14 cellular contexts compared by ENCODE assay signal in genomic region chr16:3822366-3823045, GRCh38. TPM values are rescaled to one million over a fixed set of nuclear protein-coding genes. Genes with fewer than 3 reads are reported as not detected.
DNase-seq lines count a peak whose midpoint lies in the region; ATAC-seq and TF ChIP-seq lines count a peak whose summit lies in the region.
"Had no signal": no experiment of that assay in that cellular context is flagged by ENCODE, and none has a peak within 500 bp of the region (broad histone marks: within the 10 kb centered on the region; RNA-seq: fewer than 3 reads in every experiment).

No MANE protein-coding gene starts in this region.

- no peaks in the 10 kb centered on the region for H3K36me3 ChIP-seq in gastrocnemius medialis
- H3K36me3 ChIP-seq: neural progenitor cell had no signal

- no peaks in the 10 kb centered on the region for H3K27me3 ChIP-seq in gastrocnemius medialis
- H3K27me3 ChIP-seq: neural progenitor cell, tibial artery had no signal

- in situ Hi-C loops in gastrocnemius medialis (cut with MboI; ENCODE audit: low sequenced_read_pairs in 4 of 4), result no loop called here

- H3K4me1 ChIP-seq in gastrocnemius medialis, result peaks cover 76 to 79% of the 10 kb centered on the region in 2 donors

- intact Hi-C loops in gastrocnemius medialis (cut with DNase I; ENCODE audit: low total_unique reads), result no loop called here

- CTCF ChIA-PET in RWPE1 (lab: Yijun Ruan, JAX), result no interaction called here

- TF ChIP-seq CTCF in RWPE1 (conservative IDR thresholded peaks at IDR 0.05; ENCODE audit: low read depth), result no peak
- TF ChIP-seq CTCF in fibroblast of the aortic adventitia (IDR thresholded peaks at IDR 0.05; ENCODE audit: insufficient read depth, low read length), result no peak
- TF ChIP-seq CTCF in gastrocnemius medialis (IDR thresholded peaks at IDR 0.05 in 4 of 5, conservative IDR thresholded peaks at IDR 0.05 in 1 of 5), result no peak

- DNase-seq in NCI-H510A treated with DMSO at 0.1 percent for 48 hours (lab: John Stamatoyannopoulos, UW) (peak; percentile 11), NCI-H510A (lab: John Stamatoyannopoulos, UW) (no peak), RWPE1 (ENCODE audit: low spot score) (peak; percentile 24), fibroblast of the aortic adventitia (ENCODE audit: low read depth) (peak; percentile 35), gastrocnemius medialis (no peak), NCI-H128 (lab: John Stamatoyannopoulos, UW; ENCODE audit: unreplicated experiment) (no peak)
- DNase-seq: activated CD4-positive, alpha-beta T cell treated with anti-CD3 and anti-CD28 coated beads for 1 hour; hippocampal formation; RPMI8226; tibial artery had no signal

- POLR2A ChIA-PET in RWPE1 (lab: Yijun Ruan, JAX; ENCODE audit: low non-redundant PET), result no interaction called here

- no peak for TF ChIP-seq POLR2A in gastrocnemius medialis (IDR thresholded peaks at IDR 0.05)

- peak in 1 of 2 donors; percentile 15 for ATAC-seq in gastrocnemius medialis
- no peak for ATAC-seq in HG02623 (IDR thresholded peaks at IDR 0.05; ENCODE audit: unreplicated experiment)
- no peak for ATAC-seq in HG02642 (IDR thresholded peaks at IDR 0.05; ENCODE audit: poor library complexity, unreplicated experiment)
- ATAC-seq: A549 had no signal

- no peaks in the 10 kb centered on the region for H3K9me3 ChIP-seq in gastrocnemius medialis
- H3K9me3 ChIP-seq: A549, tibial artery had no signal

- no peak overlapping the region for H3K27ac ChIP-seq in RWPE1
- H3K27ac ChIP-seq in gastrocnemius medialis, result peak overlapping the region in 3 of 4 donors; percentile 20 to 32 (median 30)
- H3K27ac ChIP-seq: A549, neural progenitor cell, tibial artery had no signal

- H3K4me3 ChIP-seq in fibroblast of the aortic adventitia (ENCODE audit: low read depth, low read length) (no peak overlapping the region), gastrocnemius medialis (no peak overlapping the region)
- H3K4me3 ChIP-seq: A549, neural progenitor cell, tibial artery had no signal

RNA-seq across cellular contexts. Expression of gene CREBBP, which starts 58.0 kb away (rescaled TPM):
- total RNA-seq in fibroblast of the aortic adventitia (ENCODE audit: low replicate concordance) (26.6 and 31.5 TPM in 2 replicates), gastrocnemius medialis (10 to 100 TPM; 39.8 to 61.3 (median 53.5) TPM)

Comparison
In these comparisons a context has a peak if more than half of its experiments do, and no peak if none do; other contexts are left out.
1. DNase-seq: peak in NCI-H510A treated with DMSO at 0.1 percent for 48 hours (single experiment), RWPE1 (single experiment) and fibroblast of the aortic adventitia (single experiment); none in NCI-H510A (single experiment), gastrocnemius medialis (0 of 2) and NCI-H128 (single experiment).